32 cellular contexts compared by ENCODE assay signal in genomic region chr4:1180663-1181062, GRCh38.
"Had no signal": no experiment of that assay in that cellular context is flagged by ENCODE, and none has a peak within 500 bp of the region (broad histone marks: within the 10 kb centered on the region; RNA-seq: fewer than 3 reads in every experiment).

No MANE protein-coding gene starts in this region.

- FAIRE-seq: endometrium, frontal cortex, TTC549 had no signal

- H3K4me3 ChIP-seq: adrenal gland, body of pancreas, cardiac muscle cell, coronary artery, heart left ventricle had no signal

- H3K27ac Mint-ChIP-seq: activated CD4-positive, alpha-beta memory T cell treated with anti-CD3 and anti-CD28 coated beads, Interleukin-2, amount 10 ng/mL, durations not matched to agents 7 days and 5 days; activated CD4-positive, alpha-beta T cell treated with anti-CD3 and anti-CD28 coated beads, Interleukin-2, amount 10 ng/mL, durations not matched to agents 7 days and 5 days; activated naive CD4-positive, alpha-beta T cell treated with anti-CD3 and anti-CD28 coated beads, Interleukin-2, amount 10 ng/mL, durations not matched to agents 7 days and 5 days; activated naive CD8-positive, alpha-beta T cell treated with anti-CD3 and anti-CD28 coated beads for 36 hours; activated naive CD8-positive, alpha-beta T cell treated with anti-CD3 and anti-CD28 coated beads, Interleukin-2, amount 50 U/mL, for 24 hours; activated T-cell treated with anti-CD3 and anti-CD28 coated beads, Interleukin-2, amount 50 U/mL, for 24 hours; activated T-cell treated with anti-CD3 and anti-CD28 coated beads, Interleukin-2, amount 50 U/mL, for 72 hours; dendritic cell treated with granulocyte-macrophage colony-stimulating factor and Interleukin-4, amounts not matched to agents 40 ng/mL and 50 ng/mL, for 4 days; WTC11 had no signal

- DNase-seq: activated CD4-positive, alpha-beta memory T cell treated with anti-CD3 and anti-CD28 coated beads, Interleukin-2, amount 10 ng/mL, durations not matched to agents 7 days and 5 days; activated CD4-positive, alpha-beta T cell treated with anti-CD3 and anti-CD28 coated beads for 1 hour; activated CD4-positive, alpha-beta T cell treated with anti-CD3 and anti-CD28 coated beads for 4 hours; activated CD4-positive, alpha-beta T cell treated with anti-CD3 and anti-CD28 coated beads, Interleukin-2, amount 10 ng/mL, durations not matched to agents 7 days and 5 days; activated CD4-positive, alpha-beta T cell treated with anti-CD3 and anti-CD28 coated beads, Interleukin-2, amount 50 U/mL, for 4 hours; activated CD8-positive, alpha-beta memory T cell treated with anti-CD3 and anti-CD28 coated beads, Interleukin-2, amount 50 U/mL, for 48 hours; activated gamma-delta T cell; activated naive CD4-positive, alpha-beta T cell; activated naive CD4-positive, alpha-beta T cell treated with anti-CD3 and anti-CD28 coated beads, Interleukin-2, amount 10 ng/mL, durations not matched to agents 7 days and 5 days; activated naive CD8-positive, alpha-beta T cell treated with anti-CD3 and anti-CD28 coated beads for 36 hours; activated naive CD8-positive, alpha-beta T cell treated with anti-CD3 and anti-CD28 coated beads, Interleukin-2, amount 50 U/mL, for 24 hours; activated T-cell treated with anti-CD3 and anti-CD28 coated beads for 4 hours; activated T-cell treated with anti-CD3 and anti-CD28 coated beads, Interleukin-2, amount 50 U/mL, for 24 hours; activated T-cell treated with anti-CD3 and anti-CD28 coated beads, Interleukin-2, amount 50 U/mL, for 72 hours; adrenal gland; amygdala; aorta; body of pancreas; effector CD4-positive, alpha-beta T cell; foreskin fibroblast; heart left ventricle; T-helper 2 cell had no signal

- H3K4me1 Mint-ChIP-seq: WTC11 had no signal

- ATAC-seq: activated naive CD8-positive, alpha-beta T cell treated with anti-CD3 and anti-CD28 coated beads, Interleukin-2, amount 50 U/mL, for 24 hours; activated T-cell treated with anti-CD3 and anti-CD28 coated beads, Interleukin-2, amount 50 U/mL, for 72 hours; body of pancreas; esophagus mucosa; heart left ventricle; WTC11 had no signal

- H3K27me3 ChIP-seq: body of pancreas, heart left ventricle had no signal

- H3K4me1 ChIP-seq: adrenal gland, body of pancreas had no signal

- H3K4me3 Mint-ChIP-seq: activated CD4-positive, alpha-beta memory T cell treated with anti-CD3 and anti-CD28 coated beads, Interleukin-2, amount 10 ng/mL, durations not matched to agents 7 days and 5 days; activated CD4-positive, alpha-beta T cell treated with anti-CD3 and anti-CD28 coated beads, Interleukin-2, amount 10 ng/mL, durations not matched to agents 7 days and 5 days; activated naive CD4-positive, alpha-beta T cell treated with anti-CD3 and anti-CD28 coated beads, Interleukin-2, amount 10 ng/mL, durations not matched to agents 7 days and 5 days; activated naive CD8-positive, alpha-beta T cell treated with anti-CD3 and anti-CD28 coated beads for 36 hours; activated naive CD8-positive, alpha-beta T cell treated with anti-CD3 and anti-CD28 coated beads, Interleukin-2, amount 50 U/mL, for 24 hours; activated T-cell treated with anti-CD3 and anti-CD28 coated beads, Interleukin-2, amount 50 U/mL, for 24 hours; activated T-cell treated with anti-CD3 and anti-CD28 coated beads, Interleukin-2, amount 50 U/mL, for 72 hours; central memory CD8-positive, alpha-beta T cell; dendritic cell treated with granulocyte-macrophage colony-stimulating factor and Interleukin-4, amounts not matched to agents 40 ng/mL and 50 ng/mL, for 4 days; WTC11 had no signal

- H3K27ac ChIP-seq: adrenal gland, body of pancreas, cardiac muscle cell, coronary artery, heart left ventricle, VCaP had no signal

- H3K36me3 ChIP-seq: adrenal gland, cardiac muscle cell, heart left ventricle had no signal

- H3K36me3 Mint-ChIP-seq: WTC11 had no signal

- H3K27me3 Mint-ChIP-seq: activated naive CD8-positive, alpha-beta T cell treated with anti-CD3 and anti-CD28 coated beads for 36 hours; activated naive CD8-positive, alpha-beta T cell treated with anti-CD3 and anti-CD28 coated beads, Interleukin-2, amount 50 U/mL, for 24 hours; activated T-cell treated with anti-CD3 and anti-CD28 coated beads, Interleukin-2, amount 50 U/mL, for 24 hours; central memory CD8-positive, alpha-beta T cell had no signal
